13 cellular contexts compared by ENCODE assay signal in the genomic region with DNA sequence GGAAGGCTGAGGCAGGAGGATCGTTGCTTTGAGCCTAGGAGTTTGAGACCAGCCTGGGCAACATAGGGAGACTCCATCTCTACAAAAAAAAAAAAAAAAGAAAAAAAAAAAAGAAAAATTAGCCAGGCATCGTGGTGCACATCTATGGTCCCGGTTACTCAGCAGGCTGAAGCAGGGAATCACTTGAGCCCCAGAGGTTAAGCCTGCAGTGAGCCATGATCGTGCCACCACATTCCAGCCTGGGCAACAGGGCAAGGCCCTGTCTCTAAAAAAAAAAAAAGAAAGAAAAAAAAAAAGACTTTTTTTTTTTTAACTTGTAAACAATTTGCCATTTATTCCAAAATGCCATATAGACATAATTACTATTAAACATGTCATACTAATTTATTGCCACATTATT.
DNase-seq lines count a peak whose midpoint lies in the region.
"Had no signal": no experiment of that assay in that cellular context is flagged by ENCODE, and none has a peak within 500 bp of the region (broad histone marks: within the 10 kb centered on the region; RNA-seq: fewer than 3 reads in every experiment).

No MANE protein-coding gene starts in this region.

- CTCF ChIA-PET in activated CD4-positive, alpha-beta memory T cell treated with anti-CD3 and anti-CD28 coated beads for 36 hours (lab: Charles Lee), result interaction anchor here (0.9 to 6.2 kb wide), 3 partner anchors 9 to 56 kb away, joined by 3 to 46 read pairs (median 4); no protein-coding TSS in a partner anchor

- H3K27me3 ChIP-seq in layer of hippocampus (ENCODE audit: control insufficient read depth, insufficient read depth, low read length) (no peaks in the 10 kb centered on the region), subcutaneous abdominal adipose tissue (ENCODE audit: control insufficient read depth in 5 of 5, insufficient read depth in 4 of 5, low read length in 5 of 5) (no peaks in the 10 kb centered on the region)
- H3K27me3 ChIP-seq: right lobe of liver had no signal

- peaks cover 78% of the 10 kb centered on the region for H3K4me1 Mint-ChIP-seq in activated CD4-positive, alpha-beta T cell treated with anti-CD3 and anti-CD28 coated beads, Interleukin-2, amount 10 ng/mL, durations not matched to agents 24 days and 14 days
- peaks cover 82% of the 10 kb centered on the region for H3K4me1 Mint-ChIP-seq in activated CD4-positive, alpha-beta memory T cell treated with anti-CD3 and anti-CD28 coated beads for 36 hours (ENCODE audit: low read depth)

- DNase-seq in activated CD4-positive, alpha-beta T cell treated with anti-CD3 and anti-CD28 coated beads, Interleukin-2, amount 10 ng/mL, durations not matched to agents 24 days and 14 days, result no peak
- no peak for DNase-seq in activated CD4-positive, alpha-beta T cell treated with anti-CD3 and anti-CD28 coated beads, Interleukin-2, amount 50 U/mL, for 4 hours
- no peak for DNase-seq in activated CD4-positive, alpha-beta memory T cell treated with anti-CD3 and anti-CD28 coated beads for 36 hours
- no peak for DNase-seq in HT-29 (ENCODE audit: low spot score)
- no peak for DNase-seq in cerebellar nuclear complex (lab: John Stamatoyannopoulos, UW)
- DNase-seq in activated effector memory CD4-positive, alpha-beta T cell treated with Interleukin-2 at 50 U/mL for 16 hours, result no peak
- DNase-seq: activated CD4-positive, alpha-beta T cell treated with anti-CD3 and anti-CD28 coated beads, Interleukin-2, amount 50 U/mL, for 48 hours; foreskin melanocyte; Karpas-422; right lobe of liver; SHP77 treated with DMSO at 0.1 percent for 48 hours had no signal

- no peaks in the 10 kb centered on the region for H3K27me3 Mint-ChIP-seq in activated CD4-positive, alpha-beta T cell treated with anti-CD3 and anti-CD28 coated beads, Interleukin-2, amount 10 ng/mL, durations not matched to agents 24 days and 14 days
- H3K27me3 Mint-ChIP-seq in activated CD4-positive, alpha-beta memory T cell treated with anti-CD3 and anti-CD28 coated beads for 36 hours, result no peaks in the 10 kb centered on the region

- peaks cover 11% of the 10 kb centered on the region for H3K36me3 Mint-ChIP-seq in activated CD4-positive, alpha-beta T cell treated with anti-CD3 and anti-CD28 coated beads, Interleukin-2, amount 10 ng/mL, durations not matched to agents 24 days and 14 days (ENCODE audit: low read depth)
- H3K36me3 Mint-ChIP-seq in activated CD4-positive, alpha-beta memory T cell treated with anti-CD3 and anti-CD28 coated beads for 36 hours, result peaks cover 14% of the 10 kb centered on the region

- H3K4me1 ChIP-seq in subcutaneous abdominal adipose tissue (ENCODE audit: control insufficient read depth in 5 of 5, insufficient read depth in 5 of 5, low read length in 5 of 5), result peaks cover 8 to 57% (median 48%) of the 10 kb centered on the region in 5 donors

- peak overlapping the region; percentile 59 for H3K27ac ChIP-seq in layer of hippocampus (ENCODE audit: low read depth, low read length)
- H3K27ac ChIP-seq in subcutaneous abdominal adipose tissue (ENCODE audit: low read depth, low read length), result peak overlapping the region; percentile 72

- no peaks in the 10 kb centered on the region for H3K36me3 ChIP-seq in subcutaneous abdominal adipose tissue (ENCODE audit: control insufficient read depth in 5 of 5, insufficient read depth in 5 of 5, low read length in 5 of 5)

- H3K4me3 ChIP-seq in subcutaneous abdominal adipose tissue (ENCODE audit: low read depth in 1 of 5, low read length in 5 of 5), result no peak overlapping the region
- H3K4me3 ChIP-seq: right lobe of liver had no signal

- H3K27ac Mint-ChIP-seq in activated CD4-positive, alpha-beta T cell treated with anti-CD3 and anti-CD28 coated beads, Interleukin-2, amount 10 ng/mL, durations not matched to agents 24 days and 14 days, result peak overlapping the region; percentile 93
- H3K27ac Mint-ChIP-seq in activated CD4-positive, alpha-beta memory T cell treated with anti-CD3 and anti-CD28 coated beads for 36 hours, result peak overlapping the region; percentile 92

- H3K9ac ChIP-seq in subcutaneous abdominal adipose tissue (ENCODE audit: low read length in 5 of 5), result no peak overlapping the region

- H3K9me3 Mint-ChIP-seq in activated CD4-positive, alpha-beta T cell treated with anti-CD3 and anti-CD28 coated beads, Interleukin-2, amount 10 ng/mL, durations not matched to agents 24 days and 14 days, result no peaks in the 10 kb centered on the region
- H3K9me3 Mint-ChIP-seq in activated CD4-positive, alpha-beta memory T cell treated with anti-CD3 and anti-CD28 coated beads for 36 hours, result no peaks in the 10 kb centered on the region

- intact Hi-C loops in activated CD4-positive, alpha-beta T cell treated with anti-CD3 and anti-CD28 coated beads, Interleukin-2, amount 10 ng/mL, durations not matched to agents 24 days and 14 days (cut with micrococcal nuclease), result loop anchor here (2.0 to 10.0 kb wide), 2 partner anchors 53 to 463 kb away; a partner anchor contains a TSS
- intact Hi-C loops in activated CD4-positive, alpha-beta memory T cell treated with anti-CD3 and anti-CD28 coated beads for 36 hours (cut with micrococcal nuclease), result loop anchor here (2.0 to 5.0 kb wide), 3 partner anchors 39 to 199 kb away; a partner anchor contains a TSS

- H3K9me3 ChIP-seq in subcutaneous abdominal adipose tissue (ENCODE audit: control insufficient read depth in 5 of 5, low read length in 5 of 5), result no peaks in the 10 kb centered on the region
- H3K9me3 ChIP-seq: right lobe of liver had no signal

- POLR2A ChIA-PET in activated CD4-positive, alpha-beta memory T cell treated with anti-CD3 and anti-CD28 coated beads for 36 hours (lab: Charles Lee), result interaction anchor here (1.3 to 5.3 kb wide), 3 partner anchors 14 to 63 kb away, joined by 4 to 70 read pairs (median 36); a partner anchor contains a TSS

- peak overlapping the region; percentile 91 for H3K4me3 Mint-ChIP-seq in activated CD4-positive, alpha-beta T cell treated with anti-CD3 and anti-CD28 coated beads, Interleukin-2, amount 10 ng/mL, durations not matched to agents 24 days and 14 days
- H3K4me3 Mint-ChIP-seq in activated CD4-positive, alpha-beta memory T cell treated with anti-CD3 and anti-CD28 coated beads for 36 hours, result peak overlapping the region; percentile 61
